ENCODE assay signal across 8 cellular contexts in the genomic region with DNA sequence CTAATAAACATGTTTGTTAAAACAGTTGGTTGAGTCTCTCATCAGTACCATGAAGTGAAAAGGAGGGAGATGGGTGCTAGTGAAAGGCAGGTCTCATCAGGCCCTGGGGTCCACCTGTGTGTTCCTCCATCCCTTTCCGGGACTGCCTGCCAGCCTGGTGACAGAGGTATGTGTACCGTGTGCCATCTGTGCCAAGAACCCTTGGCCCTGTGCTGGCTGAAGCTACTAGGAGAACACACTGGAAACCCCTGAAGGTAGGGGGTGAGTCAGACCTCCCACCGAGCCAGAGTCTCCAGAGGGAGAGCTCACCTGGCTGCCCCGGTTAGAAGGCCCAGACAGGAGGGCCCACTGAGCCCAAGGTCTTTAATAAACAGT. TPM values are rescaled to one million over a fixed set of nuclear protein-coding genes. Genes with fewer than 3 reads are reported as not detected.
DNase-seq lines count a peak whose midpoint lies in the region; ATAC-seq and TF ChIP-seq lines count a peak whose summit lies in the region.

No MANE protein-coding gene starts in this region.

- TF ChIP-seq POLR2A in testis (IDR thresholded peaks at IDR 0.05): no peak

- H3K36me3 ChIP-seq in Caco-2 (ENCODE audit: control insufficient read depth, insufficient read depth, low read length): peaks cover 6% of the 10 kb centered on the region
- H3K36me3 ChIP-seq in MG63: peaks cover 27% of the 10 kb centered on the region
- H3K36me3 ChIP-seq in left lung: peaks cover 0 to 20% of the 10 kb centered on the region in 2 donors
- H3K36me3 ChIP-seq in testis (ENCODE audit: low read depth, missing control alignments): no peaks in the 10 kb centered on the region

- H3K4me1 Mint-ChIP-seq in Caco-2 (ENCODE audit: low read depth, unreplicated experiment): peaks cover 40% of the 10 kb centered on the region

- H3K36me3 Mint-ChIP-seq in Caco-2 (ENCODE audit: insufficient read depth, unreplicated experiment): peaks cover 60% of the 10 kb centered on the region

- peak overlapping the region; percentile 8; the same call in 1 of the 2 replicates for H3K4me3 ChIP-seq in Caco-2 (ENCODE audit: low read depth, low read length)
- H3K4me3 ChIP-seq in MG63: peak overlapping the region; percentile 90
- H3K4me3 ChIP-seq in left lung: peak overlapping the region; percentile 83 to 96
- H3K4me3 ChIP-seq in testis: peak overlapping the region; percentile 93 to 96

- POLR2A ChIA-PET in Caco-2 (lab: Charles Lee): interaction anchor here (1.0 to 5.2 kb wide), 3 partner anchors 14 to 60 kb away, joined by 3 to 163 read pairs (median 127); a partner anchor contains a TSS

- no peaks in the 10 kb centered on the region for H3K9me3 ChIP-seq in Caco-2
- no peaks in the 10 kb centered on the region for H3K9me3 ChIP-seq in MG63
- H3K9me3 ChIP-seq in left lung: no peaks in the 10 kb centered on the region
- no peaks in the 10 kb centered on the region for H3K9me3 ChIP-seq in testis

- H3K27ac ChIP-seq in left lung (peak overlapping the region; percentile 87 to 99), testis (peak overlapping the region; percentile 95 to 96)

- intact Hi-C loops in Caco-2 (cut with micrococcal nuclease; ENCODE audit: unreplicated experiment) (no loop called here), left lung (cut with DNase I) (loop anchor here in 1 of 2 donors (10.0 kb wide), 1 partner anchor 59 kb away; no protein-coding TSS in a partner anchor), testis (cut with DNase I; ENCODE audit: low total_unique reads) (loop anchor here (10.0 kb wide), 1 partner anchor 59 kb away; no protein-coding TSS in a partner anchor)

- H3K4me1 ChIP-seq in Caco-2 (peaks cover 22% of the 10 kb centered on the region), left lung (peaks cover 16 to 49% of the 10 kb centered on the region in 2 donors), testis (peaks cover 27% of the 10 kb centered on the region)

- peak overlapping the region; percentile 94 for H3K4me3 Mint-ChIP-seq in Caco-2 (ENCODE audit: unreplicated experiment)

- no peaks in the 10 kb centered on the region for H3K27me3 Mint-ChIP-seq in Caco-2 (ENCODE audit: insufficient read depth, unreplicated experiment)

- H3K27me3 ChIP-seq in Caco-2 (replicated peaks; ENCODE audit: control insufficient read depth, insufficient read depth, low read length): no peaks in the 10 kb centered on the region
- H3K27me3 ChIP-seq in MG63: no peaks in the 10 kb centered on the region
- H3K27me3 ChIP-seq in left lung: no peaks in the 10 kb centered on the region
- H3K27me3 ChIP-seq in testis: no peaks in the 10 kb centered on the region

- BruUV-seq in Caco-2 (replicated peaks; lab: Mats Ljungman, UMichigan): no TSS peak

- H3K27ac Mint-ChIP-seq in Caco-2 (ENCODE audit: unreplicated experiment): peak overlapping the region; percentile 99

- DNase-seq in Caco-2 (no peak), MG63 (peak; percentile 33), amniotic epithelial cell (ENCODE audit: low read depth) (peak; percentile 35), left lung (peak; percentile 49 to 52), testis (no peak), omental fat pad (ENCODE audit: low spot score) (no peak)
- no peak for DNase-seq in effector CD8-positive, alpha-beta T cell (lab: John Stamatoyannopoulos, UW)

- WGBS in testis, 2 donors: 33 to 38% methylated on average over 4 of the region's 4 CpGs

- TF ChIP-seq CTCF in Caco-2 (IDR thresholded peaks at IDR 0.05; ENCODE audit: insufficient read depth in 1 of 2, low read depth in 1 of 2, low read length in 1 of 2, severe bottlenecking in 1 of 2, unreplicated experiment in 1 of 2) (no peak), left lung (IDR thresholded peaks at IDR 0.05) (no peak), testis (IDR thresholded peaks at IDR 0.05) (no peak), omental fat pad (IDR thresholded peaks at IDR 0.05) (no peak)

- CTCF ChIA-PET in Caco-2 (lab: Charles Lee): interaction anchor here (0.5 to 4.8 kb wide), 2 partner anchors 16 to 44 kb away, joined by 4 to 40 read pairs; no protein-coding TSS in a partner anchor

- ATAC-seq in left lung: no peak
- no peak for ATAC-seq in omental fat pad (ENCODE audit: low FRiP score)
- ATAC-seq in HG02623 (IDR thresholded peaks at IDR 0.05; ENCODE audit: unreplicated experiment): no peak

- no peaks in the 10 kb centered on the region for H3K9me3 Mint-ChIP-seq in Caco-2 (ENCODE audit: unreplicated experiment)

RNA-seq across cellular contexts. Expression of a gene that starts 2.3 kb away (rescaled TPM):
- 152 and 155 TPM in 2 replicates for total RNA-seq in Caco-2 (2022)
- total RNA-seq in MG63 (2014; rRNA removed; shearing (Covaris generic); ENCODE audit: low replicate concordance): 260 and 266 TPM in 2 replicates
- total RNA-seq in left lung: 10 to 100 TPM; 40.7 to 73.8 TPM
- 10 to 100 TPM; 69.6 to 94.3 TPM for total RNA-seq in testis
- 46.6 TPM for polyA plus RNA-seq in testis (ENCODE audit: insufficient read depth, low read depth, low replicate concordance)
- total RNA-seq in omental fat pad: 100 to 1,000 TPM in 3 of 4 donors, 10 to 100 TPM in 1; 56.2 to 527 (median 185) TPM

RNA-seq across cellular contexts. Expression of a gene that starts 59.9 kb away (rescaled TPM):
- total RNA-seq in Caco-2 (2022) (60.1 and 73.7 TPM in 2 replicates), left lung (10 to 100 TPM; 27.0 to 29.8 TPM), testis (10 to 100 TPM; 48.8 to 58.3 TPM), omental fat pad (10 to 100 TPM; 21.3 to 34.5 (median 26.3) TPM)
- 12.6 and 28.1 TPM in 2 replicates for total RNA-seq in MG63 (2014; rRNA removed; shearing (Covaris generic); ENCODE audit: low replicate concordance)
- polyA plus RNA-seq in testis (ENCODE audit: insufficient read depth, low read depth, low replicate concordance): 47.4 TPM

Comparison
In these comparisons a context has a peak if more than half of its experiments do, and no peak if none do; other contexts are left out.
1. DNase-seq: peak in MG63 (single experiment), amniotic epithelial cell (single experiment) and left lung (2 of 2); none in Caco-2 (0 of 2), testis (single experiment), omental fat pad (single experiment) and effector CD8-positive, alpha-beta T cell (single experiment).
2. H3K4me3 ChIP-seq: peak in every context shown above with its lines; median percentile 94 in testis; 90 in MG63; 90 in left lung; 8 in Caco-2.